Comparison of ENCODE assay signal across 1 cellular context in the genomic region with DNA sequence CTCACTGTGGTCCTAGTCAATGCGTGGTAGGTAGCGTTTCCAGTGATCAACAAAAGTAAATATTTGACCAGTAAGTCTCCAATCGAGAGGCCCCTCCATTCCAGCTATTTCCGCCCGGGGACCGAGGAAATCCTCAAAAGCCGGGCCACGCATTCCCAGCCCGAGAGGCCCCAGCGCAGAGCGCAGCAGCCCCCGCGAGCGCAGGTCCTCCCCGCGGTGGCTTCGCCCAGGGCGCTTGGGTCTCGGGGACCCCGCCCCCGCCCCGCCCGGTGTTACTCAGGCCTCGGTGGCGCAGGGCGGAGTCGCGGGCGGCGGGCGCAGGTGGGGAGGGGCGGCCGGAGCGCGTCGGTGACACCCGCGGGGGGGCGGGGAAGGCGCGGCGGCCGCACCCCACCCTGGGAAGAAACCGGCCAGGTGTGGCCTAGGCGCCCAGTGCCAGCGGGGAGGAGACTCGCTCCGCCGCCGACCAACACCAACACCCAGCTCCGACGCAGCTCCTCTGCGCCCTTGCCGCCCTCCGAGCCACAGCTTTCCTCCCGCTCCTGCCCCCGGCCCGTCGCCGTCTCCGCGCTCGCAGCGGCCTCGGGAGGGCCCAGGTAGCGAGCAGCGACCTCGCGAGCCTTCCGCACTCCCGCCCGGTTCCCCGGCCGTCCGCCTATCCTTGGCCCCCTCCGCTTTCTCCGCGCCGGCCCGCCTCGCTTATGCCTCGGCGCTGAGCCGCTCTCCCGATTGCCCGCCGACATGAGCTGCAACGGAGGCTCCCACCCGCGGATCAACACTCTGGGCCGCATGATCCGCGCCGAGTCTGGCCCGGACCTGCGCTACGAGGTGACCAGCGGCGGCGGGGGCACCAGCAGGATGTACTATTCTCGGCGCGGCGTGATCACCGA.
TF ChIP-seq lines count a peak whose summit lies in the region.

A gene with protein sequence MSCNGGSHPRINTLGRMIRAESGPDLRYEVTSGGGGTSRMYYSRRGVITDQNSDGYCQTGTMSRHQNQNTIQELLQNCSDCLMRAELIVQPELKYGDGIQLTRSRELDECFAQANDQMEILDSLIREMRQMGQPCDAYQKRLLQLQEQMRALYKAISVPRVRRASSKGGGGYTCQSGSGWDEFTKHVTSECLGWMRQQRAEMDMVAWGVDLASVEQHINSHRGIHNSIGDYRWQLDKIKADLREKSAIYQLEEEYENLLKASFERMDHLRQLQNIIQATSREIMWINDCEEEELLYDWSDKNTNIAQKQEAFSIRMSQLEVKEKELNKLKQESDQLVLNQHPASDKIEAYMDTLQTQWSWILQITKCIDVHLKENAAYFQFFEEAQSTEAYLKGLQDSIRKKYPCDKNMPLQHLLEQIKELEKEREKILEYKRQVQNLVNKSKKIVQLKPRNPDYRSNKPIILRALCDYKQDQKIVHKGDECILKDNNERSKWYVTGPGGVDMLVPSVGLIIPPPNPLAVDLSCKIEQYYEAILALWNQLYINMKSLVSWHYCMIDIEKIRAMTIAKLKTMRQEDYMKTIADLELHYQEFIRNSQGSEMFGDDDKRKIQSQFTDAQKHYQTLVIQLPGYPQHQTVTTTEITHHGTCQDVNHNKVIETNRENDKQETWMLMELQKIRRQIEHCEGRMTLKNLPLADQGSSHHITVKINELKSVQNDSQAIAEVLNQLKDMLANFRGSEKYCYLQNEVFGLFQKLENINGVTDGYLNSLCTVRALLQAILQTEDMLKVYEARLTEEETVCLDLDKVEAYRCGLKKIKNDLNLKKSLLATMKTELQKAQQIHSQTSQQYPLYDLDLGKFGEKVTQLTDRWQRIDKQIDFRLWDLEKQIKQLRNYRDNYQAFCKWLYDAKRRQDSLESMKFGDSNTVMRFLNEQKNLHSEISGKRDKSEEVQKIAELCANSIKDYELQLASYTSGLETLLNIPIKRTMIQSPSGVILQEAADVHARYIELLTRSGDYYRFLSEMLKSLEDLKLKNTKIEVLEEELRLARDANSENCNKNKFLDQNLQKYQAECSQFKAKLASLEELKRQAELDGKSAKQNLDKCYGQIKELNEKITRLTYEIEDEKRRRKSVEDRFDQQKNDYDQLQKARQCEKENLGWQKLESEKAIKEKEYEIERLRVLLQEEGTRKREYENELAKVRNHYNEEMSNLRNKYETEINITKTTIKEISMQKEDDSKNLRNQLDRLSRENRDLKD (N-terminal part only) (plus strand): TSS at position 497 of the 890 bp plus-strand sequence. CDS start 245 bp downstream, at position 742.

TF ChIP-seq in SK-N-SH treated with all-trans-retinoic acid at 6 μM for 48 hours, 23 proteins besides CTCF, POLR2A, EP300 and RAD21 (continued from another document):
- TF ChIP-seq, protein P1, sequence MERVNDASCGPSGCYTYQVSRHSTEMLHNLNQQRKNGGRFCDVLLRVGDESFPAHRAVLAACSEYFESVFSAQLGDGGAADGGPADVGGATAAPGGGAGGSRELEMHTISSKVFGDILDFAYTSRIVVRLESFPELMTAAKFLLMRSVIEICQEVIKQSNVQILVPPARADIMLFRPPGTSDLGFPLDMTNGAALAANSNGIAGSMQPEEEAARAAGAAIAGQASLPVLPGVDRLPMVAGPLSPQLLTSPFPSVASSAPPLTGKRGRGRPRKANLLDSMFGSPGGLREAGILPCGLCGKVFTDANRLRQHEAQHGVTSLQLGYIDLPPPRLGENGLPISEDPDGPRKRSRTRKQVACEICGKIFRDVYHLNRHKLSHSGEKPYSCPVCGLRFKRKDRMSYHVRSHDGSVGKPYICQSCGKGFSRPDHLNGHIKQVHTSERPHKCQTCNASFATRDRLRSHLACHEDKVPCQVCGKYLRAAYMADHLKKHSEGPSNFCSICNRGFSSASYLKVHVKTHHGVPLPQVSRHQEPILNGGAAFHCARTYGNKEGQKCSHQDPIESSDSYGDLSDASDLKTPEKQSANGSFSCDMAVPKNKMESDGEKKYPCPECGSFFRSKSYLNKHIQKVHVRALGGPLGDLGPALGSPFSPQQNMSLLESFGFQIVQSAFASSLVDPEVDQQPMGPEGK (CRISPR knock-in tag; IDR thresholded peaks at IDR 0.05; ENCODE audit: borderline replicate concordance): no peak
- no peak for TF ChIP-seq GLIS3 (CRISPR knock-in tag; IDR thresholded peaks at IDR 0.05)
- no peak for TF ChIP-seq TCF4 (CRISPR knock-in tag; IDR thresholded peaks at IDR 0.05; ENCODE audit: borderline replicate concordance)
- TF ChIP-seq OSR1 (CRISPR knock-in tag; IDR thresholded peaks at IDR 0.05): no peak
- TF ChIP-seq ISL1 (CRISPR knock-in tag; IDR thresholded peaks at IDR 0.05): no peak
- no peak for TF ChIP-seq ZFP3 (CRISPR knock-in tag; IDR thresholded peaks at IDR 0.05)
- no peak for TF ChIP-seq ZFP30 (CRISPR knock-in tag; IDR thresholded peaks at IDR 0.05)
- TF ChIP-seq ZNF8 (CRISPR knock-in tag; IDR thresholded peaks at IDR 0.05): no peak
